12 cellular contexts compared by ENCODE assay signal in the genomic region with DNA sequence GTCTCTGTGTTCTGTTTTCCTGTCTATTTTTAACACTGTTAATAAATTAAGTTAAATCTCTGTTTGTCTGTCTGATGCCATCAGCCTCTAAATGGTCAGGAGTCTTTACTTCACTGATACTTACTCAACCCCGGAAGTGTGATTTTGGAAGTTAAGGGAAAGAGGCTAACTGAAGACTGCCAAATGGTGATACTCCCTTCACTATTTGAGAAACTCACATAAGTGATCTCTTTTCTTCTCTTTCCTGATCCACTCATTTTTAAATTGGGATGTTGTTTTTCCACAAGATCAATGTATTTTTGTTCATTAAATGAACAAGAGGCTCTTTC. TPM values are rescaled to one million over a fixed set of nuclear protein-coding genes. Genes with fewer than 3 reads are reported as not detected.
DNase-seq lines count a peak whose midpoint lies in the region; ATAC-seq and TF ChIP-seq lines count a peak whose summit lies in the region.
"Had no signal": no experiment of that assay in that cellular context is flagged by ENCODE, and none has a peak within 500 bp of the region (broad histone marks: within the 10 kb centered on the region; RNA-seq: fewer than 3 reads in every experiment).

No MANE protein-coding gene starts in this region.

- H3K27me3 ChIP-seq in CD8-positive, alpha-beta memory T cell (ENCODE audit: insufficient read depth, low read length, poor library complexity, severe bottlenecking), result no peaks in the 10 kb centered on the region
- no peaks in the 10 kb centered on the region for H3K27me3 ChIP-seq in OCI-LY1 (ENCODE audit: insufficient read depth, low read length)
- no peaks in the 10 kb centered on the region for H3K27me3 ChIP-seq in parathyroid adenoma (ENCODE audit: control insufficient read depth, insufficient read depth, low read length)

- peak overlapping the region; percentile 48 for H3K4me2 ChIP-seq in OCI-LY1 (ENCODE audit: low read length)
- peak overlapping the region; percentile 71 for H3K4me2 ChIP-seq in parathyroid adenoma (ENCODE audit: low read length)

- no peaks in the 10 kb centered on the region for H3K36me3 ChIP-seq in CD8-positive, alpha-beta memory T cell (ENCODE audit: insufficient read depth, low read length)
- H3K36me3 ChIP-seq in OCI-LY1 (ENCODE audit: insufficient read depth, low read length), result no peaks in the 10 kb centered on the region
- no peaks in the 10 kb centered on the region for H3K36me3 ChIP-seq in parathyroid adenoma (ENCODE audit: control insufficient read depth, insufficient read depth, low read length)

- H2AFZ ChIP-seq in OCI-LY1 (ENCODE audit: low read length) (0 out of 2 replicates have a peak overlapping the region, but pooled peaks have one; percentile 7), parathyroid adenoma (no peak overlapping the region)

- no peaks in the 10 kb centered on the region for H3F3A ChIP-seq in OCI-LY1 (ENCODE audit: insufficient read depth, low read length)

- peaks cover 9 to 13% (median 10%) of the 10 kb centered on the region in 3 donors for H3K36me3 Mint-ChIP-seq in CD8-positive, alpha-beta memory T cell

- CTCF ChIA-PET in CD8-positive, alpha-beta memory T cell (lab: Charles Lee), result no interaction called here

- no peaks in the 10 kb centered on the region for H3K9me3 Mint-ChIP-seq in CD8-positive, alpha-beta memory T cell

- TF ChIP-seq CTCF in OCI-LY1 (IDR thresholded peaks at IDR 0.05; ENCODE audit: low read length) (no peak), fibroblast of the aortic adventitia (IDR thresholded peaks at IDR 0.05; ENCODE audit: insufficient read depth, low read length) (no peak), parathyroid adenoma (IDR thresholded peaks at IDR 0.05) (no peak)

- H3K9ac ChIP-seq in OCI-LY1 (ENCODE audit: low read length) (no peak overlapping the region), parathyroid adenoma (no peak overlapping the region)

- no peaks in the 10 kb centered on the region for H4K20me1 ChIP-seq in OCI-LY1 (ENCODE audit: insufficient read depth, low read length)

- peak overlapping the region; percentile 82 to 97 (median 92) for H3K27ac Mint-ChIP-seq in CD8-positive, alpha-beta memory T cell

- peaks cover 18% of the 10 kb centered on the region for H3K4me1 ChIP-seq in CD8-positive, alpha-beta memory T cell (ENCODE audit: insufficient read depth, low read length)
- peaks cover 15% of the 10 kb centered on the region for H3K4me1 ChIP-seq in OCI-LY1 (ENCODE audit: insufficient read depth, low read length, severe bottlenecking)
- no peaks in the 10 kb centered on the region for H3K4me1 ChIP-seq in parathyroid adenoma

- H3K9me3 ChIP-seq in CD8-positive, alpha-beta memory T cell (ENCODE audit: low read length), result no peaks in the 10 kb centered on the region
- H3K9me3 ChIP-seq in OCI-LY1 (ENCODE audit: low read length), result no peaks in the 10 kb centered on the region
- no peaks in the 10 kb centered on the region for H3K9me3 ChIP-seq in parathyroid adenoma (ENCODE audit: control insufficient read depth, low read length)

- no peaks in the 10 kb centered on the region for H3K27me3 Mint-ChIP-seq in CD8-positive, alpha-beta memory T cell
- H3K27me3 Mint-ChIP-seq: naive B cell had no signal

- H3K9me2 ChIP-seq in OCI-LY1 (ENCODE audit: low read depth, low read length), result no peaks in the 10 kb centered on the region

- DNase-seq in CD8-positive, alpha-beta memory T cell, result no peak
- DNase-seq in fibroblast of the aortic adventitia (ENCODE audit: low read depth), result peak; percentile 30
- DNase-seq in stimulated activated CD4-positive, alpha-beta T cell treated with anti-CD3 and anti-CD28 coated beads, Interleukin-1b, Interleukin-23, amount 100 ng/mL, for 48 hours, result no peak
- no peak for DNase-seq in dermis blood vessel endothelial cell
- DNase-seq in NCI-H2107 (lab: John Stamatoyannopoulos, UW), result no peak
- DNase-seq: naive B cell, NCI-H1417 had no signal

- POLR2A ChIA-PET in CD8-positive, alpha-beta memory T cell (lab: Charles Lee), result interaction anchor here (1.4 kb wide), 1 partner anchor 14 kb away, joined by 3 read pairs; no protein-coding TSS in a partner anchor

- no peak for ATAC-seq in HG02588 (IDR thresholded peaks at IDR 0.05; ENCODE audit: unreplicated experiment)
- ATAC-seq: Panc1 had no signal

- peaks cover 40 to 68% (median 46%) of the 10 kb centered on the region in 3 donors for H3K4me1 Mint-ChIP-seq in CD8-positive, alpha-beta memory T cell

- H3K27ac ChIP-seq in CD8-positive, alpha-beta memory T cell (ENCODE audit: low read depth, low read length), result no peak overlapping the region
- H3K27ac ChIP-seq in OCI-LY1 (ENCODE audit: low read depth, low read length, poor library complexity, severe bottlenecking), result peak overlapping the region; percentile 53
- H3K27ac ChIP-seq in parathyroid adenoma, result peak overlapping the region; percentile 42

- H3K4me3 Mint-ChIP-seq in CD8-positive, alpha-beta memory T cell, result peak overlapping the region; percentile 62 to 88 (median 82)

- no peaks in the 10 kb centered on the region for H3K79me2 ChIP-seq in OCI-LY1 (ENCODE audit: insufficient read depth, low read length)
- H3K79me2 ChIP-seq in parathyroid adenoma, result no peaks in the 10 kb centered on the region

- no peak overlapping the region for H3K4me3 ChIP-seq in CD8-positive, alpha-beta memory T cell (ENCODE audit: low read length)
- H3K4me3 ChIP-seq in OCI-LY1 (ENCODE audit: low read depth, low read length, poor library complexity, severe bottlenecking) (no peak overlapping the region), fibroblast of the aortic adventitia (ENCODE audit: low read depth, low read length) (no peak overlapping the region), parathyroid adenoma (ENCODE audit: low read depth, low read length) (peak overlapping the region; percentile 57)

RNA-seq across cellular contexts. Expression of a gene that starts 0.4 kb away (rescaled TPM):
- not detected for total RNA-seq in CD8-positive, alpha-beta memory T cell
- polyA plus RNA-seq in CD8-positive, alpha-beta memory T cell, result not detected
- total RNA-seq in fibroblast of the aortic adventitia (ENCODE audit: low replicate concordance) (0.18 TPM in 1 of 2 replicates, not detected in the other), dermis blood vessel endothelial cell (5.9 and 11.1 TPM in 2 replicates)
- total RNA-seq: H7 had no signal
